In genomic region chr10:110530131-110530831, GRCh38 we compare ENCODE assay signal across 1 cellular context.
TF ChIP-seq lines count a peak whose summit lies in the region.

No MANE protein-coding gene starts in this region.

TF ChIP-seq in HepG2, 621 proteins besides CTCF, POLR2A, EP300 and RAD21 (continued from another document):
- peak; percentile 60; the same call in 1 of the 2 replicates for TF ChIP-seq SP5 (CRISPR knock-in tag; IDR thresholded peaks at IDR 0.05; ENCODE audit: borderline replicate concordance, low read depth)
- no peak for TF ChIP-seq ZNF639 (CRISPR knock-in tag; conservative IDR thresholded peaks at IDR 0.05)
TF ChIP-seq in HepG2: peak in this region for 4.
